1 cellular context compared by ENCODE assay signal in the genomic region with DNA sequence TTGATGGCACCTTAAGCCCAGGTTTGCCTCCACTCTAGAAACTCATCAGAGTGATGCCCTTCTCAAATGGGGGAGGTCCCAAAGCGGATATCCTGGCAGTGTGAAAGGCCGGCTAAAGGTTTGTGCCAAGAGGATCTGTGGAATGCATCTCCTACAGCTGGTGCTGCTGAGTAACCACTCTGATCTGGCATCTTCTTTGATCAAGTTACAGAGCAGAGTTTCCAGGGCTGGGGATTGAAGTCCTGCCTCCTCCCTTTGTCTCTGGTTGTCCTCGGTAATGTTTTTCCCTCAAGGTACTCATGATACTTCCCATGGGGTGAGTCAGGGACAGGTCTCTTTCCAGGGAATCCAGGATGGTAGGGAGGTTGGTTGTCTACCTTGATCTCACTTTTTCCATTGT.
A peak's percentile ranks its signal among the peaks of the same experiment; 100 is the strongest.
TF ChIP-seq lines count a peak whose summit lies in the region.

No MANE protein-coding gene starts in this region.

TF ChIP-seq in K562, 482 proteins besides CTCF, POLR2A, EP300 and RAD21:
- TF ChIP-seq FOSL1 (tag; conservative IDR thresholded peaks at IDR 0.05): 0 out of 2 replicates have a peak, but pooled peaks have one; percentile 28
- no peak for TF ChIP-seq ZC3H4 (CRISPR knock-in tag; IDR thresholded peaks at IDR 0.05; ENCODE audit: borderline replicate concordance)
TF ChIP-seq in K562: peak in this region for 1.
